In the genomic region with DNA sequence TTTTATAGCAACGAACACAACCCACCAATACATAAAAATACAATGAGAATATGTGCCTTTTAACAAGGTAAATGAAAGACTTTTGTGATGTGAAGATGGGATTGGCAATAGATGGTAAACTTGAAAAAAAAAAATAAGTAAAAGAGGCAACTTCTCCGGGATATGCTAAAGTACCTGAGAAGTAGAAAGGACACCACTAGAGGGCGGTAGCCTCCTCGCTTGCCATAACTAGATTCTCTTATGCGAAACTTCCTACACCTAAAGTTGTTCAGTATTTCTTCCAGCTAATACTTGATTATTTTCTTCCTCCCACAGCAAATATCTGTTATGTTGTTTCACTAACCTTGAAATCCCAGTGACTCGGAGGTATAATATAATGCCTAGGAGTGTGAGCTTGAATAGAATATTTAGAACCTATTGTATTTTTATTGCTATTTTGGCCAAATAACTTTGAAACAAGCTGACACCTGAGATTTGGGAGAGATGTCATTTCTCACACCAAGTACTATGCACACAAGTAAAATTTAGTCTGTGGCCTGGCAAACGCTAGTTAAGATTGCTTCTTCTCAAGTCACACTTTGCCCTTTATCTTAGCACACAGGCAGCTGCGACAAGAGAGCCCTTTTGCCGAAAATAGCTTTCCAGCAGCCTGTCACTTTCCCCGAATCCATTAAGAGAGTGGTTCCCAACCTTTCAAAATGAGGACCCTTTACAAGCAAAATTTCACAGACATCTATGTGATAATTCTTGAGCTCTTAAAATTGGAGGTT, we compare ENCODE assay signal across 8 cellular contexts. TPM values are rescaled to one million over a fixed set of nuclear protein-coding genes. Genes with fewer than 3 reads are reported as not detected.
DNase-seq lines count a peak whose midpoint lies in the region; ATAC-seq and TF ChIP-seq lines count a peak whose summit lies in the region.

No MANE protein-coding gene starts in this region.

- H3K4me3 Mint-ChIP-seq in natural killer cell treated with Interleukin-12 subunit alpha and Interleukin-12 subunit beta and Interleukin-15 and Interleukin-18, amount 100 ng/mL, for 72 hours = no peak overlapping the region

- H3K36me3 Mint-ChIP-seq in natural killer cell treated with Interleukin-12 subunit alpha and Interleukin-12 subunit beta and Interleukin-15 and Interleukin-18, amount 100 ng/mL, for 72 hours = no peaks in the 10 kb centered on the region

- DNase-seq in C1 segment of cervical spinal cord (lab: John Stamatoyannopoulos, UW) = peak in 8 of 14 donors; percentile 0 to 14 (median 3)
- peak; percentile 0 for DNase-seq in NK-92 treated with Interleukin-12 subunit alpha and Interleukin-12 subunit beta, amount 100 ng/mL, for 24 hours (lab: John Stamatoyannopoulos, UW)
- peak; percentile 51 for DNase-seq in activated CD8-positive, alpha-beta memory T cell treated with anti-CD3 and anti-CD28 coated beads, Interleukin-2, amount 50 U/mL, for 4 hours
- no peak for DNase-seq in esophagus squamous epithelium (lab: John Stamatoyannopoulos, UW)
- DNase-seq in natural killer cell treated with Interleukin-12 subunit alpha and Interleukin-12 subunit beta and Interleukin-15 and Interleukin-18, amount 100 ng/mL, for 72 hours (ENCODE audit: low spot score) = peak; percentile 67
- DNase-seq in stimulated activated naive CD8-positive, alpha-beta T cell treated with anti-CD3 and anti-CD28 coated beads, Interleukin-15, Interleukin-2, amounts not matched to agents 100 U/mL and 50 U/mL, for 24 hours = peak; percentile 53

- TF ChIP-seq POLR2A in esophagus squamous epithelium (IDR thresholded peaks at IDR 0.05) = no peak

- peaks cover 0 to 27% (median under 1%) of the 10 kb centered on the region in 3 donors for H3K4me1 ChIP-seq in esophagus squamous epithelium

- H3K27me3 Mint-ChIP-seq in natural killer cell treated with Interleukin-12 subunit alpha and Interleukin-12 subunit beta and Interleukin-15 and Interleukin-18, amount 100 ng/mL, for 72 hours = peaks cover 22 to 29% of the 10 kb centered on the region in 2 donors

- intact Hi-C loops in esophagus squamous epithelium (cut with DNase I) = loop anchor here (5.0 kb wide), 1 partner anchor 185 kb away; no protein-coding TSS in a partner anchor

- H3K9me3 ChIP-seq in esophagus squamous epithelium = no peaks in the 10 kb centered on the region

- ATAC-seq in GM19023 (IDR thresholded peaks at IDR 0.05; ENCODE audit: unreplicated experiment) = peak; percentile 82
- peak; percentile 93 for ATAC-seq in HG03460 (IDR thresholded peaks at IDR 0.05; ENCODE audit: unreplicated experiment)
- no peak for ATAC-seq in natural killer cell treated with Interleukin-12 subunit alpha and Interleukin-12 subunit beta and Interleukin-15 and Interleukin-18, amount 100 ng/mL, for 72 hours
- ATAC-seq in stimulated activated naive CD8-positive, alpha-beta T cell treated with anti-CD3 and anti-CD28 coated beads, Interleukin-15, Interleukin-2, amounts not matched to agents 100 U/mL and 50 U/mL, for 24 hours = peak; percentile 46

- no peaks in the 10 kb centered on the region for H3K27me3 ChIP-seq in esophagus squamous epithelium

- no peaks in the 10 kb centered on the region for H3K9me3 Mint-ChIP-seq in natural killer cell treated with Interleukin-12 subunit alpha and Interleukin-12 subunit beta and Interleukin-15 and Interleukin-18, amount 100 ng/mL, for 72 hours

- no peak overlapping the region for H3K27ac Mint-ChIP-seq in natural killer cell treated with Interleukin-12 subunit alpha and Interleukin-12 subunit beta and Interleukin-15 and Interleukin-18, amount 100 ng/mL, for 72 hours

- WGBS in esophagus squamous epithelium, 2 donors = 30 to 31% methylated on average over 10 of the region's 10 CpGs

- peak; percentile 42 to 85 (median 74) for TF ChIP-seq CTCF in esophagus squamous epithelium (IDR thresholded peaks at IDR 0.05)

- no peak overlapping the region for H3K4me3 ChIP-seq in esophagus squamous epithelium

- no peak overlapping the region for H3K27ac ChIP-seq in esophagus squamous epithelium

- no peaks in the 10 kb centered on the region for H3K4me1 Mint-ChIP-seq in natural killer cell treated with Interleukin-12 subunit alpha and Interleukin-12 subunit beta and Interleukin-15 and Interleukin-18, amount 100 ng/mL, for 72 hours (ENCODE audit: low read depth in 2 of 2)

- H3K36me3 ChIP-seq in esophagus squamous epithelium = no peaks in the 10 kb centered on the region

RNA-seq across cellular contexts. Expression of a gene that starts 44.9 kb away (rescaled TPM):
- 100 to 1,000 TPM in 3 of 4 donors, 10 to 100 TPM in 1; 57.0 to 204 (median 157) TPM for total RNA-seq in esophagus squamous epithelium
- 10 to 100 TPM; 26.2 to 30.2 TPM for total RNA-seq in natural killer cell treated with Interleukin-12 subunit alpha and Interleukin-12 subunit beta and Interleukin-15 and Interleukin-18, amount 100 ng/mL, for 72 hours

Comparison
In these comparisons a context has a peak if more than half of its experiments do, and no peak if none do; other contexts are left out.
1. ATAC-seq: peak in GM19023 (single experiment), HG03460 (single experiment) and stimulated activated naive CD8-positive, alpha-beta T cell treated with anti-CD3 and anti-CD28 coated beads, Interleukin-15, Interleukin-2, amounts not matched to agents 100 U/mL and 50 U/mL, for 24 hours (single experiment); none in natural killer cell treated with Interleukin-12 subunit alpha and Interleukin-12 subunit beta and Interleukin-15 and Interleukin-18, amount 100 ng/mL, for 72 hours (0 of 2).